Comparison of ENCODE assay signal across 8 cellular contexts in the genomic region with DNA sequence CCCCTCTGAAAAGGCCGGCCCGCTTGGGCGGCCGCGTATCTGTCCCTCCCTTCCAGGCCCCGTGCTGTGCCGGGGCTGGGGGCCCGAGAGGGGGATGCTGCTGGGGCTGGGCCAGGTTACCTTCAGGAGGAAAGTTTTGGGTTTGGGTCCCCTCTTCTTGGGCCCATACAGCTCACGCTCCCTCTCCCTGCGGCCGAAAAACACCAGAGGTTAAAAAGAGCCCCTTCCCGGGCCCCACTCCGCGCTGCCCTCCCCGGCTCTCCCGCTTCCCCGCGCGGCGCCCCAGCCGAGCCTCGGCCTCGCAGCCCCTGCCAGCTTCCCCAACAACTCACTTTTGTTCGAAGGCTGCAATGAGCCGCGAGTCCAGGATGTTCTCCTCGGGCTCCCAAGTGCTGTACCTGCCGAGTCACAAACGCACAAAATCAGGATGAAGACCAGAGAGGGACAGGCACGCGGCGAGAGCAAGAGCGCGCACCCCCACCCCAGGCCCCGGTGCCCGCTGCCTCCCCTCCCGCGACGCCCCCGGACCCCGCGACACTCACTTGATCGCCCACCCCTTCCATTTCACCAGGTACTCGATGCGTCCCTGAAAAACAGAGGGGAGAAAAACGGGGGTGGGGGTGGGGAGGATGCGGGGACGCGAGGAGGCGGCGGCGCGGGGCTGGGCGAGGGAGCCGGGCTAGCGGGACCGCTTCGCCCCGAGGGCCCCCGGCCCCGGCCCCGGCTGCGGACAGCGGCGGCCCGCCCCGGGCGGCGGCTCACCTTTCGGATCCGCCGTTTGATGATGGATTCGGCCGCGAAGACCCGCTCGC. TPM values are rescaled to one million over a fixed set of nuclear protein-coding genes. Genes with fewer than 3 reads are reported as not detected.
DNase-seq lines count a peak whose midpoint lies in the region; ATAC-seq and TF ChIP-seq lines count a peak whose summit lies in the region.

No MANE protein-coding gene starts in this region.

- TF ChIP-seq CTCF in epithelial cell of esophagus (IDR thresholded peaks at IDR 0.05; ENCODE audit: insufficient read depth, low read depth, low read length, missing control alignments) = no peak

- peak overlapping the region; percentile 89 for H3K4me3 Mint-ChIP-seq in activated CD4-positive, alpha-beta T cell treated with anti-CD3 and anti-CD28 coated beads, Interleukin-2, amount 10 ng/mL, durations not matched to agents 7 days and 5 days

- H3K4me3 ChIP-seq in epithelial cell of esophagus (ENCODE audit: low read length) (peak overlapping the region; percentile 57), muscle layer of duodenum (ENCODE audit: low read depth in 1 of 2, low read length in 2 of 2) (peak overlapping the region; percentile 66 to 78), urinary bladder (ENCODE audit: low read depth, low read length) (peak overlapping the region; percentile 79)

- no peak for TF ChIP-seq POLR2A in GM18505 (IDR thresholded peaks at IDR 0.05; ENCODE audit: borderline replicate concordance, extremely low read depth, insufficient read depth, insufficient read length)

- peaks cover 5% of the 10 kb centered on the region for H3K27me3 Mint-ChIP-seq in activated CD4-positive, alpha-beta T cell treated with anti-CD3 and anti-CD28 coated beads, Interleukin-2, amount 10 ng/mL, durations not matched to agents 7 days and 5 days

- no peaks in the 10 kb centered on the region for H3K9me3 ChIP-seq in muscle layer of duodenum (ENCODE audit: control insufficient read depth in 1 of 2, low read length in 2 of 2)

- peaks cover 18 to 42% of the 10 kb centered on the region in 2 donors for H3K4me1 ChIP-seq in muscle layer of duodenum (ENCODE audit: control insufficient read depth in 1 of 2, insufficient read depth in 2 of 2, low read length in 2 of 2)
- no peaks in the 10 kb centered on the region for H3K4me1 ChIP-seq in urinary bladder (ENCODE audit: insufficient read depth)

- CTCF ChIA-PET in activated CD4-positive, alpha-beta T cell treated with anti-CD3 and anti-CD28 coated beads, Interleukin-2, amount 10 ng/mL, durations not matched to agents 7 days and 5 days (lab: Charles Lee) = interaction anchor here (0.8 to 4.8 kb wide), 12 partner anchors 9 to 657 kb away, joined by 3 to 51 read pairs (median 7); partner anchors contain the start of genes APOBEC3D and CBX7

- POLR2A ChIA-PET in activated CD4-positive, alpha-beta T cell treated with anti-CD3 and anti-CD28 coated beads, Interleukin-2, amount 10 ng/mL, durations not matched to agents 7 days and 5 days (lab: Charles Lee) = no interaction called here

- 2% methylated on average over 77 of the region's 77 CpGs for WGBS in urinary bladder

- H3K9me3 Mint-ChIP-seq in activated CD4-positive, alpha-beta T cell treated with anti-CD3 and anti-CD28 coated beads, Interleukin-2, amount 10 ng/mL, durations not matched to agents 7 days and 5 days = no peaks in the 10 kb centered on the region

- H3K4me1 Mint-ChIP-seq in activated CD4-positive, alpha-beta T cell treated with anti-CD3 and anti-CD28 coated beads, Interleukin-2, amount 10 ng/mL, durations not matched to agents 7 days and 5 days = peaks cover 48% of the 10 kb centered on the region

- H3K27ac ChIP-seq in muscle layer of duodenum (ENCODE audit: low read length) = peak overlapping the region; percentile 88
- peak overlapping the region; percentile 59 for H3K27ac ChIP-seq in urinary bladder (ENCODE audit: low read depth)

- no peaks in the 10 kb centered on the region for H3K27me3 ChIP-seq in muscle layer of duodenum (ENCODE audit: low read depth, low read length)

- H3K36me3 ChIP-seq in muscle layer of duodenum (ENCODE audit: control insufficient read depth in 1 of 2, insufficient read depth in 2 of 2, low read length in 2 of 2) (peaks cover 0 to 9% of the 10 kb centered on the region in 2 donors), urinary bladder (ENCODE audit: insufficient read depth) (no peaks in the 10 kb centered on the region)

- peaks cover 7% of the 10 kb centered on the region for H3K36me3 Mint-ChIP-seq in activated CD4-positive, alpha-beta T cell treated with anti-CD3 and anti-CD28 coated beads, Interleukin-2, amount 10 ng/mL, durations not matched to agents 7 days and 5 days (ENCODE audit: low read depth)

- ATAC-seq in GM18505 (IDR thresholded peaks at IDR 0.05; ENCODE audit: unreplicated experiment) (peak; percentile 22), HG03039 (IDR thresholded peaks at IDR 0.05; ENCODE audit: unreplicated experiment) (peak; percentile 2)

- H3K27ac Mint-ChIP-seq in activated CD4-positive, alpha-beta T cell treated with anti-CD3 and anti-CD28 coated beads, Interleukin-2, amount 10 ng/mL, durations not matched to agents 7 days and 5 days = peak overlapping the region; percentile 91

- DNase-seq in activated CD4-positive, alpha-beta T cell treated with anti-CD3 and anti-CD28 coated beads, Interleukin-2, amount 10 ng/mL, durations not matched to agents 7 days and 5 days = peak; percentile 29
- DNase-seq in epithelial cell of esophagus (ENCODE audit: low read depth) = no peak
- no peak for DNase-seq in NCI-H1694 treated with DMSO at 0.1 percent for 48 hours (lab: John Stamatoyannopoulos, UW)
- DNase-seq in SIG-M5 treated with dmso at 0.1 percent for 504 hours (lab: John Stamatoyannopoulos, UW; ENCODE audit: unreplicated experiment) = no peak

RNA-seq across cellular contexts. Expression of gene CBX6, which starts 0.5 kb away (rescaled TPM):
- total RNA-seq in activated CD4-positive, alpha-beta T cell treated with anti-CD3 and anti-CD28 coated beads, Interleukin-2, amount 10 ng/mL, durations not matched to agents 7 days and 5 days = 10 to 100 TPM; 56.0 to 60.5 TPM
- total RNA-seq in urinary bladder = 43.1 TPM
- polyA plus RNA-seq in urinary bladder = 82.0 TPM

RNA-seq across cellular contexts. Expression of gene NPTXR, which starts 27.7 kb away (rescaled TPM):
- total RNA-seq in activated CD4-positive, alpha-beta T cell treated with anti-CD3 and anti-CD28 coated beads, Interleukin-2, amount 10 ng/mL, durations not matched to agents 7 days and 5 days = 1 to 10 TPM; 1.1 to 1.2 TPM
- 4.2 TPM for total RNA-seq in urinary bladder
- polyA plus RNA-seq in urinary bladder = 15.1 TPM
